In genomic region chr1:247905899-247906503, GRCh38 we compare ENCODE assay signal across 13 cellular contexts. TPM values are rescaled to one million over a fixed set of nuclear protein-coding genes. Genes with fewer than 3 reads are reported as not detected.
A peak's percentile ranks its signal among the peaks of the same experiment; 100 is the strongest.
DNase-seq lines count a peak whose midpoint lies in the region; ATAC-seq lines count a peak whose summit lies in the region.
"Had no signal": no experiment of that assay in that cellular context is flagged by ENCODE, and none has a peak within 500 bp of the region (broad histone marks: within the 10 kb centered on the region; RNA-seq: fewer than 3 reads in every experiment).

No MANE protein-coding gene starts in this region.

- no peaks in the 10 kb centered on the region for H3K9me3 ChIP-seq in T-helper 17 cell (ENCODE audit: control insufficient read depth, low read length, poor library complexity, severe bottlenecking)
- H3K9me3 ChIP-seq in mesenchymal stem cell (ENCODE audit: control insufficient read depth, low read length) = no peaks in the 10 kb centered on the region
- H3K9me3 ChIP-seq: colonic mucosa, left lung had no signal

- no peak overlapping the region for H2AK5ac ChIP-seq in mesenchymal stem cell (ENCODE audit: low read length, severe bottlenecking)

- H3K79me1 ChIP-seq in mesenchymal stem cell (replicated peaks; ENCODE audit: low read length, poor library complexity, severe bottlenecking) = no peaks in the 10 kb centered on the region

- no peak overlapping the region for H3K23ac ChIP-seq in mesenchymal stem cell (ENCODE audit: low read length in 2 of 2)

- H3K27me3 Mint-ChIP-seq in T-helper 17 cell = no peaks in the 10 kb centered on the region
- H3K27me3 Mint-ChIP-seq in central memory CD8-positive, alpha-beta T cell = no peaks in the 10 kb centered on the region
- no peaks in the 10 kb centered on the region for H3K27me3 Mint-ChIP-seq in stimulated activated naive CD8-positive, alpha-beta T cell treated with anti-CD3 and anti-CD28 coated beads, Interleukin-15, amount 100 ng/mL, for 72 hours
- H3K27me3 Mint-ChIP-seq: progenitor cell of endocrine pancreas had no signal

- H3K4ac ChIP-seq in mesenchymal stem cell (ENCODE audit: low read depth in 1 of 2, low read length in 2 of 2) = no peak overlapping the region

- H2BK5ac ChIP-seq in mesenchymal stem cell (ENCODE audit: low read depth, low read length, poor library complexity, severe bottlenecking) = no peak overlapping the region

- H3K18ac ChIP-seq in mesenchymal stem cell (ENCODE audit: low read depth in 1 of 2, low read length in 2 of 2) = no peak overlapping the region

- H3K27ac Mint-ChIP-seq in T-helper 17 cell = peak overlapping the region; percentile 92
- H3K27ac Mint-ChIP-seq in central memory CD8-positive, alpha-beta T cell (ENCODE audit: low read depth) = peak overlapping the region; percentile 99
- no peak overlapping the region for H3K27ac Mint-ChIP-seq in stimulated activated naive CD8-positive, alpha-beta T cell treated with anti-CD3 and anti-CD28 coated beads, Interleukin-15, amount 100 ng/mL, for 72 hours
- H3K27ac Mint-ChIP-seq: progenitor cell of endocrine pancreas had no signal

- H2AFZ ChIP-seq in mesenchymal stem cell (ENCODE audit: low read depth, low read length) = no peak overlapping the region

- peak overlapping the region; percentile 90 for H3K4me3 Mint-ChIP-seq in T-helper 17 cell
- H3K4me3 Mint-ChIP-seq in central memory CD8-positive, alpha-beta T cell = peak overlapping the region; percentile 86
- peak overlapping the region; percentile 83 for H3K4me3 Mint-ChIP-seq in stimulated activated naive CD8-positive, alpha-beta T cell treated with anti-CD3 and anti-CD28 coated beads, Interleukin-15, amount 100 ng/mL, for 72 hours

- H4K8ac ChIP-seq in mesenchymal stem cell (ENCODE audit: low read length) = no peak overlapping the region

- no peaks in the 10 kb centered on the region for H3K36me3 Mint-ChIP-seq in T-helper 17 cell (ENCODE audit: low read depth)
- H3K36me3 Mint-ChIP-seq in central memory CD8-positive, alpha-beta T cell (ENCODE audit: insufficient read depth) = peaks cover 3% of the 10 kb centered on the region

- no peak overlapping the region for H3K27ac ChIP-seq in mesenchymal stem cell (ENCODE audit: low read length, poor library complexity, severe bottlenecking)
- H3K27ac ChIP-seq: colonic mucosa had no signal

- no peak overlapping the region for H3K4me3 ChIP-seq in mesenchymal stem cell (ENCODE audit: insufficient read depth in 1 of 2, low read depth in 1 of 2, low read length in 2 of 2)
- H3K4me3 ChIP-seq: colonic mucosa had no signal

- H2BK120ac ChIP-seq in mesenchymal stem cell (ENCODE audit: low read depth, low read length) = no peak overlapping the region

- peaks cover 8% of the 10 kb centered on the region for H3K4me1 Mint-ChIP-seq in T-helper 17 cell
- H3K4me1 Mint-ChIP-seq in central memory CD8-positive, alpha-beta T cell = peaks cover 25% of the 10 kb centered on the region
- H3K4me1 Mint-ChIP-seq in stimulated activated naive CD8-positive, alpha-beta T cell treated with anti-CD3 and anti-CD28 coated beads, Interleukin-15, amount 100 ng/mL, for 72 hours = peaks cover 18% of the 10 kb centered on the region

- no peak overlapping the region for H2BK15ac ChIP-seq in mesenchymal stem cell (ENCODE audit: low read depth, poor library complexity, severe bottlenecking)

- no peak overlapping the region for H3K14ac ChIP-seq in mesenchymal stem cell (ENCODE audit: low read length in 2 of 2)

- no peak overlapping the region for H2BK12ac ChIP-seq in mesenchymal stem cell (ENCODE audit: low read length in 2 of 2)

- 64% methylated on average over 8 of the region's 9 CpGs for WGBS in mesenchymal stem cell

- no peak overlapping the region for H3K9ac ChIP-seq in mesenchymal stem cell (ENCODE audit: low read length)

- H3K9me3 Mint-ChIP-seq in central memory CD8-positive, alpha-beta T cell = peaks cover 6% of the 10 kb centered on the region
- H3K9me3 Mint-ChIP-seq in stimulated activated naive CD8-positive, alpha-beta T cell treated with anti-CD3 and anti-CD28 coated beads, Interleukin-15, amount 100 ng/mL, for 72 hours = peaks cover 6 to 26% of the 10 kb centered on the region in 2 donors

- no peaks in the 10 kb centered on the region for H3K27me3 ChIP-seq in mesenchymal stem cell (ENCODE audit: control insufficient read depth in 1 of 2, insufficient read depth in 1 of 2, low read length in 2 of 2)
- H3K27me3 ChIP-seq: colonic mucosa, left lung had no signal

- H3K4me1 ChIP-seq in mesenchymal stem cell (ENCODE audit: control insufficient read depth, insufficient read depth, low read depth, low read length) = no peaks in the 10 kb centered on the region
- H3K4me1 ChIP-seq: colonic mucosa, left lung had no signal

- peak; percentile 25 for ATAC-seq in T-helper 17 cell
- ATAC-seq in central memory CD8-positive, alpha-beta T cell (replicated peaks; ENCODE audit: extremely low read depth, poor library complexity, severe bottlenecking) = no peak
- no peak for ATAC-seq in stimulated activated naive CD8-positive, alpha-beta T cell treated with anti-CD3 and anti-CD28 coated beads, Interleukin-15, amount 100 ng/mL, for 72 hours

- H4K91ac ChIP-seq in mesenchymal stem cell (ENCODE audit: low read length) = no peak overlapping the region

- no peaks in the 10 kb centered on the region for H3K36me3 ChIP-seq in mesenchymal stem cell (ENCODE audit: control insufficient read depth in 1 of 2, insufficient read depth in 2 of 2, low read depth in 1 of 2, low read length in 2 of 2)
- H3K36me3 ChIP-seq: colonic mucosa, left lung had no signal

- no peak overlapping the region for H3K4me2 ChIP-seq in mesenchymal stem cell (ENCODE audit: low read length, poor library complexity, severe bottlenecking)

- peak; percentile 60 for DNase-seq in activated CD8-positive, alpha-beta memory T cell treated with anti-CD3 and anti-CD28 coated beads for 24 hours
- no peak for DNase-seq in activated CD8-positive, alpha-beta memory T cell treated with anti-CD3 and anti-CD28 coated beads, Interleukin-2, amount 50 U/mL, for 4 hours
- DNase-seq in T-helper 17 cell (no peak), DMS53 (lab: John Stamatoyannopoulos, UW) (no peak), mesenchymal stem cell (no peak), GM19240 (ENCODE audit: insufficient read length, low spot score) (no peak)
- no peak for DNase-seq in central memory CD8-positive, alpha-beta T cell (ENCODE audit: low spot score in 2 of 2)
- no peak for DNase-seq in stimulated activated naive CD8-positive, alpha-beta T cell treated with anti-CD3 and anti-CD28 coated beads, Interleukin-15, amount 100 ng/mL, for 72 hours
- DNase-seq: colonic mucosa, left lung had no signal

RNA-seq across cellular contexts. Expression of gene OR2W3, which starts 10.6 kb away (rescaled TPM):
- 1 to 10 TPM in 1 of 2 donors, under 1 TPM in 1; 0.72 to 6.6 TPM for total RNA-seq in T-helper 17 cell
- 0.26 TPM for polyA plus RNA-seq in mesenchymal stem cell (2013, experiment 1 of 2)
- 0.33 TPM for polyA plus RNA-seq in mesenchymal stem cell (2013, experiment 2 of 2)
- total RNA-seq: SK-MEL-5 had no signal

RNA-seq across cellular contexts. Expression of gene OR2T8, which starts 14.1 kb away (rescaled TPM):
- under 1 TPM in 1 of 2 donors, not detected in 1; 0.30 TPM for total RNA-seq in T-helper 17 cell
- polyA plus RNA-seq in mesenchymal stem cell (2013, experiment 1 of 2) = not detected
- polyA plus RNA-seq in mesenchymal stem cell (2013, experiment 2 of 2) = not detected
- total RNA-seq: colonic mucosa, frontal cortex, left lung, progenitor cell of endocrine pancreas, SK-MEL-5 had no signal

RNA-seq across cellular contexts. Expression of gene OR2AJ1, which starts 18.7 kb away (rescaled TPM):
- under 1 TPM in 1 of 2 donors, not detected in 1; 0.15 TPM for total RNA-seq in T-helper 17 cell
- not detected for polyA plus RNA-seq in mesenchymal stem cell (2013, experiment 1 of 2)
- polyA plus RNA-seq in mesenchymal stem cell (2013, experiment 2 of 2) = not detected
- total RNA-seq: colonic mucosa, frontal cortex, left lung, progenitor cell of endocrine pancreas, SK-MEL-5 had no signal

RNA-seq across cellular contexts. Expression of gene OR2L8, which starts 42.7 kb away (rescaled TPM):
- under 1 TPM; 0.50 to 0.62 TPM for total RNA-seq in T-helper 17 cell
- polyA plus RNA-seq in mesenchymal stem cell (2013, experiment 1 of 2) = not detected
- not detected for polyA plus RNA-seq in mesenchymal stem cell (2013, experiment 2 of 2)
- total RNA-seq: colonic mucosa, left lung, progenitor cell of endocrine pancreas, SK-MEL-5 had no signal

RNA-seq across cellular contexts. Expression of gene TRIM58, which starts 49.0 kb away (rescaled TPM):
- total RNA-seq in T-helper 17 cell = 10 to 100 TPM in 1 of 2 donors, 1 to 10 TPM in 1; 1.2 to 44.2 TPM
- polyA plus RNA-seq in mesenchymal stem cell (2013, experiment 1 of 2) = 0.70 TPM
- 0.81 TPM for polyA plus RNA-seq in mesenchymal stem cell (2013, experiment 2 of 2)

Comparison
In these comparisons a context has a peak if more than half of its experiments do, and no peak if none do; other contexts are left out.
1. H3K27ac Mint-ChIP-seq: peak in T-helper 17 cell (single experiment) and central memory CD8-positive, alpha-beta T cell (single experiment); none in stimulated activated naive CD8-positive, alpha-beta T cell treated with anti-CD3 and anti-CD28 coated beads, Interleukin-15, amount 100 ng/mL, for 72 hours (0 of 2).
2. Peak in every context shown above with its lines, with median percentiles within 50 percentile points of each other: H3K4me3 Mint-ChIP-seq.